21 cellular contexts compared by ENCODE assay signal in genomic region chr6:69096681-69097080, GRCh38.
A peak's percentile ranks its signal among the peaks of the same experiment; 100 is the strongest.
DNase-seq lines count a peak whose midpoint lies in the region; ATAC-seq, FAIRE-seq and TF ChIP-seq lines count a peak whose summit lies in the region.
"Had no signal": no experiment of that assay in that cellular context is flagged by ENCODE, and none has a peak within 500 bp of the region (broad histone marks: within the 10 kb centered on the region; RNA-seq: fewer than 3 reads in every experiment).

No MANE protein-coding gene starts in this region.

- H3K27me3 ChIP-seq in H9 (ENCODE audit: insufficient read depth, low read length) (no peaks in the 10 kb centered on the region), GM12878 (replicated peaks in 1 of 2; ENCODE audit: control insufficient read depth in 2 of 2, insufficient read depth in 2 of 2, low read length in 1 of 2) (no peaks in the 10 kb centered on the region)
- H3K27me3 ChIP-seq: BLaER1 treated with 17β-estradiol and CSF1 and Interleukin-3, amounts not matched to agents 10 nM and 100 nM had no signal

- no peak overlapping the region for H2BK15ac ChIP-seq in H9 (ENCODE audit: low read depth, low read length)

- no peak overlapping the region; the same call in 1 of the 2 replicates for H3K14ac ChIP-seq in H9 (ENCODE audit: insufficient read depth, low read length)

- H3K18ac ChIP-seq in H9 (ENCODE audit: insufficient read length, low read depth, low read length): no peak overlapping the region

- H3K27ac ChIP-seq in H9 (ENCODE audit: insufficient read length, low read depth, low read length) (no peak overlapping the region), GM12878 (ENCODE audit: control insufficient read depth, insufficient read depth) (no peak overlapping the region)
- H3K27ac ChIP-seq: BLaER1 treated with 17β-estradiol and CSF1 and Interleukin-3, amounts not matched to agents 10 nM and 100 nM; RWPE1 had no signal

- no peak overlapping the region for H3K56ac ChIP-seq in H9 (ENCODE audit: insufficient read length, low read depth, low read length)

- H3K9me3 ChIP-seq in H9 (ENCODE audit: control insufficient read depth, low read depth, low read length) (no peaks in the 10 kb centered on the region), GM12878 (replicated peaks; ENCODE audit: control insufficient read depth, insufficient read depth, low read length) (no peaks in the 10 kb centered on the region)
- H3K9me3 ChIP-seq: BLaER1 treated with 17β-estradiol and CSF1 and Interleukin-3, amounts not matched to agents 10 nM and 100 nM had no signal

- H3K9me3 Mint-ChIP-seq in H9 (no peaks in the 10 kb centered on the region), CD14-positive monocyte (peaks cover 0 to 10% (median 2%) of the 10 kb centered on the region in 7 donors)

- no peaks in the 10 kb centered on the region; the same call in 1 of the 2 replicates for H3K4me1 ChIP-seq in H9 (ENCODE audit: insufficient read depth, low read length)
- H3K4me1 ChIP-seq in GM12878 (ENCODE audit: control insufficient read depth, insufficient read depth, low read length): no peaks in the 10 kb centered on the region
- H3K4me1 ChIP-seq: BLaER1 treated with 17β-estradiol and CSF1 and Interleukin-3, amounts not matched to agents 10 nM and 100 nM had no signal

- H2AK5ac ChIP-seq in H9 (ENCODE audit: insufficient read length, low read length): no peak overlapping the region

- TF ChIP-seq RAD21 in GM12878 (IDR thresholded peaks at IDR 0.05; ENCODE audit: insufficient read depth, low read depth, low read length): no peak

- no peak overlapping the region for H4K91ac ChIP-seq in H9 (ENCODE audit: insufficient read length, low read depth, low read length)

- intact Hi-C loops in GM12878 (cut with micrococcal nuclease; ENCODE audit: unreplicated experiment) (no loop called here), CD14-positive monocyte (cut with micrococcal nuclease) (no loop called here)

- no peaks in the 10 kb centered on the region for H3K36me3 ChIP-seq in GM12878 (ENCODE audit: control insufficient read depth in 2 of 2, insufficient read depth in 2 of 2, low read length in 1 of 2)
- H3K36me3 ChIP-seq: BLaER1 treated with 17β-estradiol and CSF1 and Interleukin-3, amounts not matched to agents 10 nM and 100 nM had no signal

- H3K27ac Mint-ChIP-seq in H9 (no peak overlapping the region), CD14-positive monocyte (no peak overlapping the region)
- H3K27ac Mint-ChIP-seq: HFFc6 had no signal

- WGBS in H9 (ENCODE audit: extremely low coverage, insufficient read length, low lambda C conversion rate): no CpG with 5 or more reads among the region's 1 CpG
- WGBS in GM12878 (ENCODE audit: insufficient coverage, insufficient replicate concordance, low lambda C conversion rate, missing lambda C conversion rate): 96% methylated on average over 1 of the region's 1 CpG

- no peak overlapping the region for H2BK12ac ChIP-seq in H9 (ENCODE audit: insufficient read length, low read depth, low read length)

- H4K20me1 ChIP-seq in H9 (ENCODE audit: control insufficient read depth, insufficient read depth, insufficient read length) (no peaks in the 10 kb centered on the region), GM12878 (ENCODE audit: control insufficient read depth, insufficient read depth) (no peaks in the 10 kb centered on the region)
- H4K20me1 ChIP-seq: BLaER1 treated with 17β-estradiol and CSF1 and Interleukin-3, amounts not matched to agents 10 nM and 100 nM had no signal

- no peak for TF ChIP-seq POLR2A in GM12878 (IDR thresholded peaks at IDR 0.05; ENCODE audit: low read depth, low read length)

- H3K79me2 ChIP-seq in H9 (ENCODE audit: insufficient read depth, low read length): no peaks in the 10 kb centered on the region
- no peaks in the 10 kb centered on the region for H3K79me2 ChIP-seq in GM12878 (ENCODE audit: control insufficient read depth, insufficient read depth, low read length)

- no peak overlapping the region for H3K4ac ChIP-seq in H9 (ENCODE audit: low read depth, low read length)

- no TSS peak for BruUV-seq in GM12878 (replicated peaks; lab: Mats Ljungman, UMichigan)

- H3K23ac ChIP-seq in H9 (ENCODE audit: insufficient read length, low read depth, low read length): no peak overlapping the region

- H3K4me3 Mint-ChIP-seq in H9 (no peak overlapping the region), CD14-positive monocyte (no peak overlapping the region)
- H3K4me3 Mint-ChIP-seq: HFFc6 had no signal

- H2BK120ac ChIP-seq in H9 (ENCODE audit: low read depth, low read length, poor library complexity, severe bottlenecking): no peak overlapping the region

- peak; percentile 23 for FAIRE-seq in GM12878 (lab: Jason Lieb, UNC)
- FAIRE-seq: GM12892, H54 had no signal

- no peak overlapping the region for H4K8ac ChIP-seq in H9 (replicated peaks; ENCODE audit: insufficient read length, low read depth, low read length)

- CTCF ChIA-PET in GM12878 (lab: Yijun Ruan, JAX): no interaction called here

- no peaks in the 10 kb centered on the region for H3K79me1 ChIP-seq in H9 (ENCODE audit: insufficient read depth, low read depth, low read length, poor library complexity, severe bottlenecking)

- peak overlapping the region; percentile 83 for H3T11ph ChIP-seq in H9 (ENCODE audit: low read length)

- H3K36me3 Mint-ChIP-seq in H9 (ENCODE audit: insufficient read depth in 1 of 3, low read depth in 3 of 3) (no peaks in the 10 kb centered on the region), CD14-positive monocyte (no peaks in the 10 kb centered on the region)

- in situ Hi-C loops in ACHN (cut with HindIII; ENCODE audit: low pct_ligation_motif_present, low pct_unique_long_range_greater_than_20kb, low sequenced_read_pairs): no loop called here
- in situ Hi-C loops in GM12878 (cut with MboI): no loop called here
- in situ Hi-C loops in GM13977 (cut with MboI; ENCODE audit: low pct_unique_long_range_greater_than_20kb, low sequenced_read_pairs, unreplicated experiment): no loop called here

- TF ChIP-seq CTCF in H9 (conservative IDR thresholded peaks at IDR 0.05) (no peak), GM12878 (IDR thresholded peaks at IDR 0.05 in 2 of 3, conservative IDR thresholded peaks at IDR 0.05 in 1 of 3; ENCODE audit: control insufficient read depth in 2 of 3, extremely low read depth in 1 of 3, insufficient read depth in 1 of 3, low read depth in 3 of 3, low read length in 3 of 3) (no peak), CD14-positive monocyte (IDR thresholded peaks at IDR 0.05) (no peak), GM13977 (IDR thresholded peaks at IDR 0.05; ENCODE audit: extremely low read depth, insufficient read depth, missing control alignments) (no peak)

- no peaks in the 10 kb centered on the region for H3K23me2 ChIP-seq in H9 (ENCODE audit: insufficient read length, low read depth, low read length, poor library complexity, severe bottlenecking)

- no peak overlapping the region for H3K4me3 ChIP-seq in GM12878
- H3K4me3 ChIP-seq: BLaER1 treated with 17β-estradiol and CSF1 and Interleukin-3, amounts not matched to agents 10 nM and 100 nM had no signal

- no peak overlapping the region for H2BK5ac ChIP-seq in H9 (ENCODE audit: insufficient read length, low read length)

- POLR2A ChIA-PET in GM12878 (lab: Charles Lee): no interaction called here

- TF ChIP-seq EP300 in GM12878 (IDR thresholded peaks at IDR 0.05; ENCODE audit: borderline replicate concordance in 1 of 2, control insufficient read depth in 1 of 2, low read depth in 2 of 2, low read length in 2 of 2): no peak

- SMC1A ChIA-PET in GM12878 (lab: Charles Lee; ENCODE audit: uncharacterized antibody, unreplicated experiment): no interaction called here

- H2AFZ ChIP-seq in H9 (ENCODE audit: low read length): no peak overlapping the region
- H2AFZ ChIP-seq in GM12878 (ENCODE audit: control insufficient read depth, low read depth, low read length): no peak overlapping the region

- H3K4me1 Mint-ChIP-seq in H9: peaks cover 0 to 9% of the 10 kb centered on the region in 2 experiments; a peak in 2 of 4 replicates
- no peaks in the 10 kb centered on the region for H3K4me1 Mint-ChIP-seq in CD14-positive monocyte

- H3K4me2 ChIP-seq in H9 (ENCODE audit: insufficient read depth, insufficient read length, low read length) (no peak overlapping the region), GM12878 (ENCODE audit: control insufficient read depth, insufficient read depth) (no peak overlapping the region)
- H3K4me2 ChIP-seq: BLaER1 treated with 17β-estradiol and CSF1 and Interleukin-3, amounts not matched to agents 10 nM and 100 nM had no signal

- no peak overlapping the region for H4K5ac ChIP-seq in H9 (ENCODE audit: insufficient read length, low read depth, low read length)

- peak; percentile 25 for DNase-seq in ACHN
- DNase-seq in H9: no peak
- DNase-seq in GM12878 (ENCODE audit: low read depth, low spot score): no peak
- DNase-seq in kidney tubule cell (ENCODE audit: low spot score): peak; percentile 58
- no peak for DNase-seq in ureter (ENCODE audit: low spot score)
- no peak for DNase-seq in CD14-positive monocyte (ENCODE audit: low spot score)
- no peak for DNase-seq in GM13977 (ENCODE audit: low spot score)
- no peak for DNase-seq in activated gamma-delta T cell (lab: John Stamatoyannopoulos, UW)
- DNase-seq: HFFc6, KBM-7, NCI-H1105 treated with DMSO at 0.1 percent for 48 hours, NCI-H1694 treated with DMSO at 0.1 percent for 48 hours, NCI-H2107, NCI-H510A treated with DMSO at 0.1 percent for 48 hours, NCI-H82, SIG-M5 had no signal

- no peak for ATAC-seq in GM12878
- ATAC-seq: SK-N-SH treated with all-trans-retinoic acid at 6 μM for 48 hours had no signal

- H3K9ac ChIP-seq in H9 (ENCODE audit: extremely low read depth, insufficient read length, low read length) (no peak overlapping the region), GM12878 (ENCODE audit: control insufficient read depth, insufficient read depth, low read length) (no peak overlapping the region)
- H3K9ac ChIP-seq: BLaER1 treated with 17β-estradiol and CSF1 and Interleukin-3, amounts not matched to agents 10 nM and 100 nM had no signal

- H3K27me3 Mint-ChIP-seq in H9 (ENCODE audit: low read depth): no peaks in the 10 kb centered on the region
- peaks cover 0 to 2% (median 0%) of the 10 kb centered on the region in 3 donors for H3K27me3 Mint-ChIP-seq in CD14-positive monocyte (ENCODE audit: low read depth in 3 of 3)

- no peak overlapping the region for H2BK20ac ChIP-seq in H9 (ENCODE audit: low read depth, low read length, poor library complexity, severe bottlenecking)

- RAD21 ChIA-PET in GM12878 (lab: Charles Lee; ENCODE audit: unreplicated experiment): no interaction called here

TF ChIP-seq in GM12878, 131 proteins besides CTCF, POLR2A, EP300 and RAD21 (continues in another document):
- TF ChIP-seq CBFB (IDR thresholded peaks at IDR 0.05; ENCODE audit: low read depth): no peak

Comparison
In these comparisons a context has a peak if more than half of its experiments do, and no peak if none do; other contexts are left out.
1. DNase-seq: peak in ACHN (single experiment) and kidney tubule cell (single experiment); none in H9 (single experiment), GM12878 (single experiment), ureter (single experiment), CD14-positive monocyte (single experiment), GM13977 (single experiment) and activated gamma-delta T cell (single experiment).